22 cellular contexts compared by ENCODE assay signal in the genomic region with DNA sequence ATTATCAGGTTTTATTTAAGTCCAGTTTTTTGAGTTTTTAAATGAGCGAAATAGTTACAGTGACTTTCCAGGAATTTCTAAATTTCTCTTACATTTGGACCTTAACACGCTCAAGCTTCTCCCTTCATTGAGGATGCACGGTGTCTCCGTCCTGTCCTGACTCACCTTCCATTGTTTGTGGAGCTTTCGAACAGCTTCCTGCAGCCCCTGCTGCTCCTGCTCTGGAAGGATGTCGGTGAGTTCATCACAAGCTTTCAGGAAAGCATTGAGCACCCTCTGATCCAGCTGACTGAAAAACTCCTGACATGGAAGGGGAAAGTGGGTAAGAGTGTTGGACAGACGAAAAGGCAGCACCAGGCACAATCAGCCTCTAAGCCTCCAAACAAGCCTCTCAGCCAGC.
DNase-seq lines count a peak whose midpoint lies in the region; ATAC-seq and TF ChIP-seq lines count a peak whose summit lies in the region.
"Had no signal": no experiment of that assay in that cellular context is flagged by ENCODE, and none has a peak within 500 bp of the region (broad histone marks: within the 10 kb centered on the region; RNA-seq: fewer than 3 reads in every experiment).

No MANE protein-coding gene starts in this region.

- H3K4me2 ChIP-seq in GM23338 (no peak overlapping the region), PC-3 (ENCODE audit: low read length) (no peak overlapping the region), neuronal stem cell (ENCODE audit: insufficient read depth, low read length, poor library complexity, severe bottlenecking) (no peak overlapping the region), PC-9 (no peak overlapping the region)
- H3K4me2 ChIP-seq: SK-N-SH had no signal

- H3K4me1 Mint-ChIP-seq in GM23338: no peaks in the 10 kb centered on the region
- peaks cover 3% of the 10 kb centered on the region for H3K4me1 Mint-ChIP-seq in endothelial cell (ENCODE audit: unreplicated experiment)

- no peaks in the 10 kb centered on the region for H3F3A ChIP-seq in GM23338 (replicated peaks; ENCODE audit: low read depth)
- no peaks in the 10 kb centered on the region for H3F3A ChIP-seq in PC-3 (ENCODE audit: low read length, unreplicated experiment)
- H3F3A ChIP-seq in PC-9 (ENCODE audit: insufficient read depth, low read depth): no peaks in the 10 kb centered on the region

- no peak overlapping the region for H2BK15ac ChIP-seq in neuronal stem cell (ENCODE audit: low read length)

- ATAC-seq in GM23338 (no peak), PC-3 (peak; percentile 59; the same call in 1 of the 2 replicates)
- ATAC-seq: HCT116 had no signal

- H4K91ac ChIP-seq in neuronal stem cell (ENCODE audit: low read depth, low read length, poor library complexity): no peak overlapping the region

- H3K23ac ChIP-seq in neuronal stem cell (ENCODE audit: low read depth, low read length, poor library complexity): no peak overlapping the region

- no TSS peak for BruUV-seq in PC-3 (replicated peaks; lab: Mats Ljungman, UMichigan)
- BruUV-seq in PC-9 (replicated peaks; lab: Mats Ljungman, UMichigan): no TSS peak

- H2BK120ac ChIP-seq in neuronal stem cell (ENCODE audit: low read depth, low read length): no peak overlapping the region

- H4K20me1 ChIP-seq in GM23338 (replicated peaks; ENCODE audit: insufficient read depth): no peaks in the 10 kb centered on the region
- no peaks in the 10 kb centered on the region for H4K20me1 ChIP-seq in PC-3 (ENCODE audit: low read length)
- no peaks in the 10 kb centered on the region for H4K20me1 ChIP-seq in PC-9 (ENCODE audit: insufficient read depth)

- H3K36me3 Mint-ChIP-seq in GM23338 (ENCODE audit: low read depth): no peaks in the 10 kb centered on the region
- no peaks in the 10 kb centered on the region for H3K36me3 Mint-ChIP-seq in endothelial cell (ENCODE audit: low read depth, unreplicated experiment)

- CTCF ChIA-PET in PC-3 (lab: Charles Lee) (no interaction called here), PC-9 (lab: Charles Lee) (no interaction called here)

- no peak overlapping the region for H2BK5ac ChIP-seq in neuronal stem cell (ENCODE audit: low read length)

- H3K79me2 ChIP-seq in GM23338 (replicated peaks; ENCODE audit: insufficient read depth) (no peaks in the 10 kb centered on the region), PC-3 (ENCODE audit: low read length) (no peaks in the 10 kb centered on the region), PC-9 (ENCODE audit: low read depth) (no peaks in the 10 kb centered on the region)

- POLR2A ChIA-PET in PC-3 (lab: Charles Lee; ENCODE audit: unreplicated experiment): no interaction called here
- POLR2A ChIA-PET in PC-9 (lab: Charles Lee; ENCODE audit: unreplicated experiment): no interaction called here

- no peak overlapping the region for H4K8ac ChIP-seq in neuronal stem cell (ENCODE audit: low read depth, low read length)

- H3K27me3 Mint-ChIP-seq in GM23338 (ENCODE audit: insufficient read depth, low read depth, poor library complexity) (no peaks in the 10 kb centered on the region), endothelial cell (ENCODE audit: unreplicated experiment) (peaks cover 3% of the 10 kb centered on the region)

- H3K14ac ChIP-seq in neuronal stem cell (ENCODE audit: low read length): peak overlapping the region; percentile 14

- no peaks in the 10 kb centered on the region for H3K79me1 ChIP-seq in neuronal stem cell (ENCODE audit: low read depth, low read length)

- H2AK5ac ChIP-seq in neuronal stem cell (ENCODE audit: low read depth, low read length): no peak overlapping the region

- DNase-seq in GM23338 (ENCODE audit: low spot score) (peak; percentile 12), PC-3 (no peak), endothelial cell (ENCODE audit: low spot score) (peak; percentile 25), neuronal stem cell (ENCODE audit: low spot score) (no peak), T-helper 2 cell (no peak), NCI-H146 (lab: John Stamatoyannopoulos, UW) (no peak), PC-9 (no peak)
- DNase-seq: Calu3, DMS153, GOT3, Karpas-422, NCI-H1092 treated with DMSO at 0.1 percent for 48 hours, NCI-H1436, NCI-H187 treated with DMSO at 0.1 percent for 48 hours, NCI-H446, NCI-H524 treated with DMSO at 0.1 percent for 48 hours, NCI-H774, Peyer's patch, SHP77 treated with DMSO at 0.1 percent for 48 hours, SK-N-SH, SW 1271 had no signal

- H3K36me3 ChIP-seq in GM23338 (ENCODE audit: insufficient read depth) (no peaks in the 10 kb centered on the region), PC-3 (ENCODE audit: low read depth, low read length) (no peaks in the 10 kb centered on the region), neuronal stem cell (replicated peaks in 1 of 2; ENCODE audit: control insufficient read depth in 2 of 2, insufficient read depth in 2 of 2, low read length in 2 of 2) (no peaks in the 10 kb centered on the region), PC-9 (ENCODE audit: low read depth) (no peaks in the 10 kb centered on the region)
- H3K36me3 ChIP-seq: Peyer's patch had no signal

- H2BK12ac ChIP-seq in neuronal stem cell (ENCODE audit: low read length): no peak overlapping the region

- H3K27me3 ChIP-seq in GM23338 (ENCODE audit: insufficient read depth): no peaks in the 10 kb centered on the region
- H3K27me3 ChIP-seq in PC-3 (ENCODE audit: low read length): no peaks in the 10 kb centered on the region
- no peaks in the 10 kb centered on the region for H3K27me3 ChIP-seq in neuronal stem cell (ENCODE audit: control insufficient read depth in 3 of 3, insufficient read depth in 3 of 3, low read depth in 1 of 3, low read length in 3 of 3)
- H3K27me3 ChIP-seq in PC-9 (ENCODE audit: insufficient read depth, low read depth): no peaks in the 10 kb centered on the region
- H3K27me3 ChIP-seq: Peyer's patch had no signal

- intact Hi-C loops in PC-3 (cut with micrococcal nuclease): no loop called here
- intact Hi-C loops in PC-9 (cut with micrococcal nuclease; ENCODE audit: unreplicated experiment): no loop called here

- H3K4me1 ChIP-seq in GM23338 (ENCODE audit: insufficient read depth) (no peaks in the 10 kb centered on the region), PC-3 (ENCODE audit: insufficient read depth, low read length) (no peaks in the 10 kb centered on the region; the same call in 1 of the 2 replicates), neuronal stem cell (ENCODE audit: control insufficient read depth in 2 of 2, insufficient read depth in 1 of 2, low read depth in 1 of 2, low read length in 2 of 2) (no peaks in the 10 kb centered on the region), PC-9 (replicated peaks; ENCODE audit: insufficient read depth) (no peaks in the 10 kb centered on the region)
- H3K4me1 ChIP-seq: Peyer's patch had no signal

- H3K4me3 Mint-ChIP-seq in GM23338 (no peak overlapping the region), endothelial cell (ENCODE audit: unreplicated experiment) (no peak overlapping the region)

- H3K9me2 ChIP-seq in GM23338 (ENCODE audit: insufficient read depth) (no peaks in the 10 kb centered on the region), PC-3 (replicated peaks; ENCODE audit: low read length) (no peaks in the 10 kb centered on the region), PC-9 (ENCODE audit: insufficient read depth) (no peaks in the 10 kb centered on the region)
- H3K9me2 ChIP-seq: SK-N-SH had no signal

- no peak overlapping the region for H2AFZ ChIP-seq in GM23338
- no peak overlapping the region for H2AFZ ChIP-seq in PC-3 (ENCODE audit: low read length)
- no peak overlapping the region for H2AFZ ChIP-seq in neuronal stem cell (ENCODE audit: low read length)
- H2AFZ ChIP-seq in PC-9: no peak overlapping the region

- H3K9me3 ChIP-seq in PC-3 (ENCODE audit: low read length) (no peaks in the 10 kb centered on the region), neuronal stem cell (replicated peaks in 1 of 2; ENCODE audit: control insufficient read depth in 2 of 2, insufficient read depth in 1 of 2, low read depth in 1 of 2, low read length in 2 of 2) (no peaks in the 10 kb centered on the region), PC-9 (ENCODE audit: insufficient read depth, low read depth) (no peaks in the 10 kb centered on the region)
- H3K9me3 ChIP-seq: Peyer's patch, SK-N-SH had no signal

- H3K18ac ChIP-seq in neuronal stem cell (ENCODE audit: low read length): no peak overlapping the region

- H3K27ac ChIP-seq in GM23338 (ENCODE audit: low read depth): no peak overlapping the region
- no peak overlapping the region for H3K27ac ChIP-seq in PC-3 (ENCODE audit: low read length)
- H3K27ac ChIP-seq in neuronal stem cell (replicated peaks; ENCODE audit: low read length): no peak overlapping the region
- H3K27ac ChIP-seq in PC-9: no peak overlapping the region
- H3K27ac ChIP-seq: Peyer's patch had no signal

- H3K4me3 ChIP-seq in GM23338 (no peak overlapping the region), PC-3 (ENCODE audit: low read length) (no peak overlapping the region), neuronal stem cell (ENCODE audit: low read length in 2 of 2) (no peak overlapping the region), PC-9 (no peak overlapping the region)
- H3K4me3 ChIP-seq: Peyer's patch had no signal

- H3K9ac ChIP-seq in PC-3 (ENCODE audit: low read length) (no peak overlapping the region), neuronal stem cell (ENCODE audit: low read depth, low read length, poor library complexity) (no peak overlapping the region)
- H3K9ac ChIP-seq: SK-N-SH had no signal

- no peak overlapping the region for H3K27ac Mint-ChIP-seq in GM23338
- no peak overlapping the region for H3K27ac Mint-ChIP-seq in endothelial cell (ENCODE audit: unreplicated experiment)

- no CpG with 5 or more reads among the region's 7 CpGs for WGBS in neuronal stem cell (ENCODE audit: extremely low coverage in 2 of 2, insufficient read length in 2 of 2, insufficient replicate concordance in 1 of 2), 2 donors

- H3K9me3 Mint-ChIP-seq in GM23338 (no peaks in the 10 kb centered on the region), endothelial cell (ENCODE audit: unreplicated experiment) (no peaks in the 10 kb centered on the region)

- no peak for TF ChIP-seq CTCF in GM23338 (conservative IDR thresholded peaks at IDR 0.05; ENCODE audit: low read depth in 2 of 2)
- no peak for TF ChIP-seq CTCF in PC-3 (conservative IDR thresholded peaks at IDR 0.05; ENCODE audit: low read depth, low read length)
- TF ChIP-seq CTCF in endothelial cell (IDR thresholded peaks at IDR 0.05; ENCODE audit: unreplicated experiment): no peak
- TF ChIP-seq CTCF in PC-9 (conservative IDR thresholded peaks at IDR 0.05): no peak

- H3K4ac ChIP-seq in neuronal stem cell (ENCODE audit: low read length): no peak overlapping the region

TF ChIP-seq in GM23338, 12 proteins besides CTCF, POLR2A, EP300 and RAD21 (continues in another document):
- TF ChIP-seq, protein P1, sequence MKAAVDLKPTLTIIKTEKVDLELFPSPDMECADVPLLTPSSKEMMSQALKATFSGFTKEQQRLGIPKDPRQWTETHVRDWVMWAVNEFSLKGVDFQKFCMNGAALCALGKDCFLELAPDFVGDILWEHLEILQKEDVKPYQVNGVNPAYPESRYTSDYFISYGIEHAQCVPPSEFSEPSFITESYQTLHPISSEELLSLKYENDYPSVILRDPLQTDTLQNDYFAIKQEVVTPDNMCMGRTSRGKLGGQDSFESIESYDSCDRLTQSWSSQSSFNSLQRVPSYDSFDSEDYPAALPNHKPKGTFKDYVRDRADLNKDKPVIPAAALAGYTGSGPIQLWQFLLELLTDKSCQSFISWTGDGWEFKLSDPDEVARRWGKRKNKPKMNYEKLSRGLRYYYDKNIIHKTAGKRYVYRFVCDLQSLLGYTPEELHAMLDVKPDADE (IDR thresholded peaks at IDR 0.05): no peak
- no peak for TF ChIP-seq NANOG (IDR thresholded peaks at IDR 0.05; ENCODE audit: borderline replicate concordance)

Comparison
In these comparisons a context has a peak if more than half of its experiments do, and no peak if none do; other contexts are left out.
1. DNase-seq: peak in GM23338 (single experiment) and endothelial cell (single experiment); none in PC-3 (single experiment), neuronal stem cell (single experiment), T-helper 2 cell (0 of 5), NCI-H146 (single experiment) and PC-9 (0 of 2).